ENCODE assay signal across 31 cellular contexts in genomic region chr20:38012332-38012731, GRCh38.
"Had no signal": no experiment of that assay in that cellular context is flagged by ENCODE, and none has a peak within 500 bp of the region (broad histone marks: within the 10 kb centered on the region; RNA-seq: fewer than 3 reads in every experiment).

No MANE protein-coding gene starts in this region.

- H3K4me1 Mint-ChIP-seq: nephron progenitor cell; neural progenitor cell; stimulated activated memory B cell treated with anti-CD40 and anti-IgM and Interleukin-4, amounts not matched to agents 10 μg/mL and 1 μg/mL and 100 μg/mL, for 72 hours had no signal

- ATAC-seq: naive thymus-derived CD8-positive, alpha-beta T cell; natural killer cell treated with Interleukin-12 subunit alpha and Interleukin-12 subunit beta and Interleukin-15 and Interleukin-18, amount 100 ng/mL, for 72 hours; sciatic nerve; stimulated activated memory B cell treated with anti-CD40 and anti-IgM and Interleukin-4, amounts not matched to agents 10 μg/mL and 1 μg/mL and 100 μg/mL, for 72 hours had no signal

- DNase-seq: naive B cell; naive thymus-derived CD8-positive, alpha-beta T cell; nephron progenitor cell; occipital lobe; ovary; posterior cingulate gyrus; retina; spleen; stimulated activated CD4-positive, alpha-beta T cell treated with anti-CD3 and anti-CD28 coated beads, Interleukin-12 subunit alpha, Interleukin-12 subunit beta, amount 100 ng/mL, for 4 hours; stimulated activated CD4-positive, alpha-beta T cell treated with anti-CD3 and anti-CD28 coated beads, Interleukin-1b, Interleukin-23, amount 100 ng/mL, for 48 hours; stimulated activated CD4-positive, alpha-beta T cell treated with anti-CD3 and anti-CD28 coated beads, Interleukin-4, amount 100 ng/mL, for 1 hour; stimulated activated CD4-positive, alpha-beta T cell treated with anti-CD3 and anti-CD28 coated beads, Interleukin-4, amount 100 ng/mL, for 4 hours; stimulated activated CD8-positive, alpha-beta memory T cell treated with anti-CD3 and anti-CD28 coated beads, Interleukin-4, amount 100 ng/mL, for 48 hours; stimulated activated naive CD4-positive, alpha-beta T cell treated with Interleukin-2 at 50 U/mL for 16 hours; substantia nigra; testis; tibial artery; transverse colon had no signal

- H2AFZ ChIP-seq: neural progenitor cell, parathyroid adenoma had no signal

- H3K27me3 ChIP-seq: neural progenitor cell, ovary, right atrium auricular region, spleen, suprapubic skin, testis, tibial artery, transverse colon, vagina had no signal

- H3K9me3 ChIP-seq: ovary, suprapubic skin, testis, tibial artery, transverse colon, vagina had no signal

- H3K9me3 Mint-ChIP-seq: natural killer cell treated with Interleukin-12 subunit alpha and Interleukin-12 subunit beta and Interleukin-15 and Interleukin-18, amount 100 ng/mL, for 72 hours; stimulated activated naive CD8-positive, alpha-beta T cell treated with anti-CD3 and anti-CD28 coated beads, Interleukin-15, Interleukin-2, amounts not matched to agents 100 ng/mL and 50 ng/mL, for 24 hours; type B pancreatic cell had no signal

- H3K4me1 ChIP-seq: neural progenitor cell, parathyroid adenoma, right atrium auricular region, spleen, suprapubic skin, testis, tibial artery, transverse colon, vagina had no signal

- H3K27ac Mint-ChIP-seq: naive B cell; naive thymus-derived CD8-positive, alpha-beta T cell; natural killer cell treated with Interleukin-12 subunit alpha and Interleukin-12 subunit beta and Interleukin-15 and Interleukin-18, amount 100 ng/mL, for 72 hours; nephron progenitor cell; neural progenitor cell; progenitor cell of endocrine pancreas; stimulated activated memory B cell treated with anti-CD40 and anti-IgM and Interleukin-4, amounts not matched to agents 10 μg/mL and 1 μg/mL and 100 μg/mL, for 72 hours; stimulated activated naive CD8-positive, alpha-beta T cell treated with anti-CD3 and anti-CD28 coated beads, Interleukin-15, Interleukin-2, amounts not matched to agents 100 ng/mL and 50 ng/mL, for 24 hours; type B pancreatic cell had no signal

- H3K9ac ChIP-seq: neural progenitor cell, parathyroid adenoma had no signal

- H3K4me3 ChIP-seq: neural progenitor cell, ovary, right atrium auricular region, skin epidermis, smooth muscle cell, spleen, suprapubic skin, testis, tibial artery, transverse colon, vagina had no signal

- H3K4me3 Mint-ChIP-seq: naive thymus-derived CD8-positive, alpha-beta T cell; natural killer cell treated with Interleukin-12 subunit alpha and Interleukin-12 subunit beta and Interleukin-15 and Interleukin-18, amount 100 ng/mL, for 72 hours; nephron progenitor cell; neural progenitor cell; stimulated activated memory B cell treated with anti-CD40 and anti-IgM and Interleukin-4, amounts not matched to agents 10 μg/mL and 1 μg/mL and 100 μg/mL, for 72 hours; stimulated activated naive CD8-positive, alpha-beta T cell treated with anti-CD3 and anti-CD28 coated beads, Interleukin-15, Interleukin-2, amounts not matched to agents 100 ng/mL and 50 ng/mL, for 24 hours; type B pancreatic cell had no signal

- H3K36me3 ChIP-seq: ovary had no signal

- H3K27ac ChIP-seq: neural progenitor cell, ovary, parathyroid adenoma, right atrium auricular region, skin epidermis, spleen, suprapubic skin, testis, tibial artery, transverse colon, vagina had no signal

- H3K27me3 Mint-ChIP-seq: naive B cell; naive thymus-derived CD8-positive, alpha-beta T cell; natural killer cell treated with Interleukin-12 subunit alpha and Interleukin-12 subunit beta and Interleukin-15 and Interleukin-18, amount 100 ng/mL, for 72 hours; progenitor cell of endocrine pancreas; stimulated activated memory B cell treated with anti-CD40 and anti-IgM and Interleukin-4, amounts not matched to agents 10 μg/mL and 1 μg/mL and 100 μg/mL, for 72 hours; stimulated activated naive CD8-positive, alpha-beta T cell treated with anti-CD3 and anti-CD28 coated beads, Interleukin-15, Interleukin-2, amounts not matched to agents 100 ng/mL and 50 ng/mL, for 24 hours; type B pancreatic cell had no signal

- H3K4me2 ChIP-seq: neural progenitor cell, smooth muscle cell had no signal
